1 cellular context compared by ENCODE assay signal in the genomic region with DNA sequence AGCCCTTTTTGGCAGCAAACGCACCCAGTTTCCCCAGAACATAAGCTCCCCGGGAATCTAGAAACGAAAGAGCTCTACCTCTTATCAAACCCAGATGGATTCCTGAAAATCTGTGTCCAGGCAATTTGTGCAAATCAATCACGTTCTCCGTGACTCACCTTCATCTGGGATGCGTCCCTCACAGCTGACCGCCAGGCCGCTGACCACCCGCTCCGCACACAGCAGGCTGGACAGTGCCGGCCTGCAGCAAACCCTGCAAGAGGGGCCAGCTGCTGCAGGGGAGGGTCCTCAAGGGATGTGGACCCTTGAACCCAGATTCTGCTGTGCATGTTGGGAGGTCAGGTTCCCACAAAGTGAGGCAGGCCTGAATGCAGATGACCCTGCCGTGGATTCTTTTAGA.
TF ChIP-seq lines count a peak whose summit lies in the region.

No MANE protein-coding gene starts in this region.

TF ChIP-seq in GM23338, 12 proteins besides CTCF, POLR2A, EP300 and RAD21 (continued from another document):
- TF ChIP-seq, protein P1, sequence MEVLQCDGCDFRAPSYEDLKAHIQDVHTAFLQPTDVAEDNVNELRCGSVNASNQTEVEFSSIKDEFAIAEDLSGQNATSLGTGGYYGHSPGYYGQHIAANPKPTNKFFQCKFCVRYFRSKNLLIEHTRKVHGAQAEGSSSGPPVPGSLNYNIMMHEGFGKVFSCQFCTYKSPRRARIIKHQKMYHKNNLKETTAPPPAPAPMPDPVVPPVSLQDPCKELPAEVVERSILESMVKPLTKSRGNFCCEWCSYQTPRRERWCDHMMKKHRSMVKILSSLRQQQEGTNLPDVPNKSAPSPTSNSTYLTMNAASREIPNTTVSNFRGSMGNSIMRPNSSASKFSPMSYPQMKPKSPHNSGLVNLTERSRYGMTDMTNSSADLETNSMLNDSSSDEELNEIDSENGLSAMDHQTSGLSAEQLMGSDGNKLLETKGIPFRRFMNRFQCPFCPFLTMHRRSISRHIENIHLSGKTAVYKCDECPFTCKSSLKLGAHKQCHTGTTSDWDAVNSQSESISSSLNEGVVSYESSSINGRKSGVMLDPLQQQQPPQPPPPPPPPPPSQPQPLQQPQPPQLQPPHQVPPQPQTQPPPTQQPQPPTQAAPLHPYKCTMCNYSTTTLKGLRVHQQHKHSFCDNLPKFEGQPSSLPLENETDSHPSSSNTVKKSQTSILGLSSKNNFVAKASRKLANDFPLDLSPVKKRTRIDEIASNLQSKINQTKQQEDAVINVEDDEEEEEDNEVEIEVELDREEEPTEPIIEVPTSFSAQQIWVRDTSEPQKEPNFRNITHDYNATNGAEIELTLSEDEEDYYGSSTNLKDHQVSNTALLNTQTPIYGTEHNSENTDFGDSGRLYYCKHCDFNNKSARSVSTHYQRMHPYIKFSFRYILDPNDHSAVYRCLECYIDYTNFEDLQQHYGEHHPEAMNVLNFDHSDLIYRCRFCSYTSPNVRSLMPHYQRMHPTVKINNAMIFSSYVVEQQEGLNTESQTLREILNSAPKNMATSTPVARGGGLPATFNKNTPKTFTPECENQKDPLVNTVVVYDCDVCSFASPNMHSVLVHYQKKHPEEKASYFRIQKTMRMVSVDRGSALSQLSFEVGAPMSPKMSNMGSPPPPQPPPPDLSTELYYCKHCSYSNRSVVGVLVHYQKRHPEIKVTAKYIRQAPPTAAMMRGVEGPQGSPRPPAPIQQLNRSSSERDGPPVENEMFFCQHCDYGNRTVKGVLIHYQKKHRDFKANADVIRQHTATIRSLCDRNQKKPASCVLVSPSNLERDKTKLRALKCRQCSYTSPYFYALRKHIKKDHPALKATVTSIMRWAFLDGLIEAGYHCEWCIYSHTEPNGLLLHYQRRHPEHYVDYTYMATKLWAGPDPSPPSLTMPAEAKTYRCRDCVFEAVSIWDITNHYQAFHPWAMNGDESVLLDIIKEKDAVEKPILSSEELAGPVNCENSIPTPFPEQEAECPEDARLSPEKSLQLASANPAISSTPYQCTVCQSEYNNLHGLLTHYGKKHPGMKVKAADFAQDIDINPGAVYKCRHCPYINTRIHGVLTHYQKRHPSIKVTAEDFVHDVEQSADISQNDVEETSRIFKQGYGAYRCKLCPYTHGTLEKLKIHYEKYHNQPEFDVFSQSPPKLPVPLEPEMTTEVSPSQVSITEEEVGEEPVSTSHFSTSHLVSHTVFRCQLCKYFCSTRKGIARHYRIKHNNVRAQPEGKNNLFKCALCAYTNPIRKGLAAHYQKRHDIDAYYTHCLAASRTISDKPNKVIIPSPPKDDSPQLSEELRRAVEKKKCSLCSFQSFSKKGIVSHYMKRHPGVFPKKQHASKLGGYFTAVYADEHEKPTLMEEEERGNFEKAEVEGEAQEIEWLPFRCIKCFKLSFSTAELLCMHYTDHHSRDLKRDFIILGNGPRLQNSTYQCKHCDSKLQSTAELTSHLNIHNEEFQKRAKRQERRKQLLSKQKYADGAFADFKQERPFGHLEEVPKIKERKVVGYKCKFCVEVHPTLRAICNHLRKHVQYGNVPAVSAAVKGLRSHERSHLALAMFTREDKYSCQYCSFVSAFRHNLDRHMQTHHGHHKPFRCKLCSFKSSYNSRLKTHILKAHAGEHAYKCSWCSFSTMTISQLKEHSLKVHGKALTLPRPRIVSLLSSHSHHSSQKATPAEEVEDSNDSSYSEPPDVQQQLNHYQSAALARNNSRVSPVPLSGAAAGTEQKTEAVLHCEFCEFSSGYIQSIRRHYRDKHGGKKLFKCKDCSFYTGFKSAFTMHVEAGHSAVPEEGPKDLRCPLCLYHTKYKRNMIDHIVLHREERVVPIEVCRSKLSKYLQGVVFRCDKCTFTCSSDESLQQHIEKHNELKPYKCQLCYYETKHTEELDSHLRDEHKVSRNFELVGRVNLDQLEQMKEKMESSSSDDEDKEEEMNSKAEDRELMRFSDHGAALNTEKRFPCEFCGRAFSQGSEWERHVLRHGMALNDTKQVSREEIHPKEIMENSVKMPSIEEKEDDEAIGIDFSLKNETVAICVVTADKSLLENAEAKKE (CRISPR knock-in tag; IDR thresholded peaks at IDR 0.05) = no peak
TF ChIP-seq in GM23338: peak in this region for 0.
